13 cellular contexts compared by ENCODE assay signal in the genomic region with DNA sequence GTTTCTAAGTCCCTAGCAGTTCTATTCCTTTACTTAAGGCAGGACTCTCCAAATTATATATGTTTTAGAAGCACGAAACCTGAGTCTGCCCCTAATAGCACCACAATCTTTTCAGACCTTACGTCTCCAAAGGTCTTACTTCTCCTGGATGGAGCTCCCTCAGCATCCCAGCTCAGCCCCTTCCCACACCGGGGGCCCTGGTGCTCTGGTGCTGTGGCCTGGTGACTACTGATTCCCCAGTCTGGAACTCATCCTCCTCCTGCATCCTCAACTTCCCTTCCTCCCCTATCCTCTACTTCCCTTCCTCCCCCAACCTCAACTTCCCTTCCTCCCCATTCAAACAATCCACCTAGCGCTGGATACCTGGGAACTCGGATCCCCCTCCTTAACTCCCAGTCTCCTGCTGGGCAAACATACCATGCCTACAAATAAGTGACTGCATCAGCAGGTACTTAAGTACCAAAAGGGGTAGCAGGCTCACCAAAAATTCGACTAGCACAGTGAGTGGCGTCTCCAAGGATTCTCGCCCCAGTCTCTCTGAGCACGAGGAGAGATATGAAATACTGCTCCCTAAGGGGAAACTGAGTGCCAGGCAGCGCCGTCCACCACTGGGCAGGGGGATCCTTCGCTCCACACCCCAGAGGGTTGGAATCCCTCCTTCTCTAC. TPM values are rescaled to one million over a fixed set of nuclear protein-coding genes. Genes with fewer than 3 reads are reported as not detected.
A peak's percentile ranks its signal among the peaks of the same experiment; 100 is the strongest.
DNase-seq lines count a peak whose midpoint lies in the region; ATAC-seq and TF ChIP-seq lines count a peak whose summit lies in the region.
"Had no signal": no experiment of that assay in that cellular context is flagged by ENCODE, and none has a peak within 500 bp of the region (broad histone marks: within the 10 kb centered on the region; RNA-seq: fewer than 3 reads in every experiment).

No MANE protein-coding gene starts in this region.

- H3K4me3 ChIP-seq in left ventricle myocardium inferior (peak overlapping the region; percentile 56), aorta (ENCODE audit: low read length in 2 of 2) (peak overlapping the region; percentile 72 to 75), ovary (no peak overlapping the region)
- no peak overlapping the region for H3K4me3 ChIP-seq in naive thymus-derived CD4-positive, alpha-beta T cell (ENCODE audit: low read length)

- H3K9me3 Mint-ChIP-seq in central memory CD8-positive, alpha-beta T cell = no peaks in the 10 kb centered on the region
- H3K9me3 Mint-ChIP-seq in naive thymus-derived CD4-positive, alpha-beta T cell = no peaks in the 10 kb centered on the region

- POLR2A ChIA-PET in naive thymus-derived CD4-positive, alpha-beta T cell (lab: Charles Lee) = no interaction called here

- H3K27ac ChIP-seq in left ventricle myocardium inferior (replicated peaks) (no peak overlapping the region), aorta (ENCODE audit: low read depth in 1 of 2, low read length in 2 of 2) (peak overlapping the region in 1 of 2 donors; percentile 52), ovary (no peak overlapping the region)
- H3K27ac ChIP-seq in naive thymus-derived CD4-positive, alpha-beta T cell (ENCODE audit: low read depth, low read length) = no peak overlapping the region
- H3K27ac ChIP-seq: spleen had no signal

- no peak for TF ChIP-seq POLR2A in ovary (IDR thresholded peaks at IDR 0.05)

- peaks cover 87% of the 10 kb centered on the region for H3K27me3 ChIP-seq in left ventricle myocardium inferior (ENCODE audit: low read depth)
- no peaks in the 10 kb centered on the region for H3K27me3 ChIP-seq in naive thymus-derived CD4-positive, alpha-beta T cell (ENCODE audit: control insufficient read depth in 2 of 2, insufficient read depth in 2 of 2, low read length in 2 of 2)
- H3K27me3 ChIP-seq in aorta (ENCODE audit: control insufficient read depth in 1 of 2, insufficient read depth in 2 of 2, low read length in 1 of 2) = no peaks in the 10 kb centered on the region
- H3K27me3 ChIP-seq in ovary = no peaks in the 10 kb centered on the region

- H3K4me1 Mint-ChIP-seq in central memory CD8-positive, alpha-beta T cell = no peaks in the 10 kb centered on the region
- peaks cover 0 to 7% (median 5%) of the 10 kb centered on the region in 7 donors for H3K4me1 Mint-ChIP-seq in naive thymus-derived CD4-positive, alpha-beta T cell

- ATAC-seq in Right ventricle myocardium inferior = no peak
- no peak for ATAC-seq in central memory CD8-positive, alpha-beta T cell (replicated peaks; ENCODE audit: extremely low read depth, poor library complexity, severe bottlenecking)
- no peak for ATAC-seq in naive thymus-derived CD4-positive, alpha-beta T cell
- ATAC-seq in aorta (ENCODE audit: low FRiP score) = no peak
- ATAC-seq: HCT116 had no signal

- DNase-seq in left ventricle myocardium inferior (no peak), Right ventricle myocardium inferior (ENCODE audit: missing footprints) (no peak), aorta (no peak), DMS153 (lab: John Stamatoyannopoulos, UW) (no peak), ovary (no peak), LoVo (ENCODE audit: low spot score) (no peak)
- DNase-seq in central memory CD8-positive, alpha-beta T cell (ENCODE audit: low spot score in 2 of 2) = no peak
- DNase-seq in naive thymus-derived CD4-positive, alpha-beta T cell = no peak
- DNase-seq: activated CD8-positive, alpha-beta memory T cell treated with anti-CD3 and anti-CD28 coated beads, Interleukin-2, amount 50 U/mL, for 4 hours; effector CD8-positive, alpha-beta T cell; left cardiac atrium; spleen had no signal

- H3K4me3 Mint-ChIP-seq in central memory CD8-positive, alpha-beta T cell = peak overlapping the region; percentile 60
- H3K4me3 Mint-ChIP-seq in naive thymus-derived CD4-positive, alpha-beta T cell = peak overlapping the region in 9 of 10 donors; percentile 4 to 78 (median 32)

- H3K36me3 ChIP-seq in left ventricle myocardium inferior = no peaks in the 10 kb centered on the region
- H3K36me3 ChIP-seq in naive thymus-derived CD4-positive, alpha-beta T cell (ENCODE audit: control insufficient read depth in 2 of 3, insufficient read depth in 3 of 3, low read length in 3 of 3) = no peaks in the 10 kb centered on the region
- H3K36me3 ChIP-seq in aorta (ENCODE audit: control insufficient read depth in 1 of 2, insufficient read depth in 2 of 2, low read length in 1 of 2) = no peaks in the 10 kb centered on the region
- no peaks in the 10 kb centered on the region for H3K36me3 ChIP-seq in ovary
- H3K36me3 ChIP-seq: spleen had no signal

- TF ChIP-seq CTCF in left ventricle myocardium inferior (IDR thresholded peaks at IDR 0.05; ENCODE audit: borderline replicate concordance) = no peak
- no peak for TF ChIP-seq CTCF in ovary (IDR thresholded peaks at IDR 0.05)

- no peaks in the 10 kb centered on the region for H3K36me3 Mint-ChIP-seq in central memory CD8-positive, alpha-beta T cell (ENCODE audit: insufficient read depth)
- no peaks in the 10 kb centered on the region for H3K36me3 Mint-ChIP-seq in naive thymus-derived CD4-positive, alpha-beta T cell

- H3K27me3 Mint-ChIP-seq in central memory CD8-positive, alpha-beta T cell = peaks cover 93% of the 10 kb centered on the region
- peaks cover 39 to 58% (median 45%) of the 10 kb centered on the region in 5 donors for H3K27me3 Mint-ChIP-seq in naive thymus-derived CD4-positive, alpha-beta T cell

- H3K4me1 ChIP-seq in left ventricle myocardium inferior (peaks cover 4% of the 10 kb centered on the region), aorta (ENCODE audit: control insufficient read depth in 1 of 2, insufficient read depth in 2 of 2, low read length in 2 of 2) (peaks cover 0 to 4% of the 10 kb centered on the region in 2 donors), ovary (ENCODE audit: insufficient read depth) (no peaks in the 10 kb centered on the region)
- H3K4me1 ChIP-seq in naive thymus-derived CD4-positive, alpha-beta T cell (ENCODE audit: control insufficient read depth in 2 of 2, insufficient read depth in 2 of 2, low read length in 2 of 2) = no peaks in the 10 kb centered on the region

- intact Hi-C loops in left ventricle myocardium inferior (cut with micrococcal nuclease) (no loop called here), Right ventricle myocardium inferior (cut with DNase I) (no loop called here), aorta (cut with DNase I) (loop anchor here (5.0 to 10.0 kb wide), 3 partner anchors 56 to 519 kb away; a partner anchor contains a TSS), ovary (cut with DNase I) (no loop called here)
- intact Hi-C loops in naive thymus-derived CD4-positive, alpha-beta T cell (cut with micrococcal nuclease) = no loop called here

- no peak overlapping the region for H3K27ac Mint-ChIP-seq in central memory CD8-positive, alpha-beta T cell (ENCODE audit: low read depth)
- H3K27ac Mint-ChIP-seq in naive thymus-derived CD4-positive, alpha-beta T cell = no peak overlapping the region

- CTCF ChIA-PET in naive thymus-derived CD4-positive, alpha-beta T cell (lab: Charles Lee) = no interaction called here

- H3K9me3 ChIP-seq in left ventricle myocardium inferior (replicated peaks) (no peaks in the 10 kb centered on the region), aorta (ENCODE audit: control insufficient read depth, low read length) (no peaks in the 10 kb centered on the region), ovary (no peaks in the 10 kb centered on the region)
- no peaks in the 10 kb centered on the region for H3K9me3 ChIP-seq in naive thymus-derived CD4-positive, alpha-beta T cell (ENCODE audit: control insufficient read depth in 2 of 3, low read length in 3 of 3)
- H3K9me3 ChIP-seq: spleen had no signal

- WGBS in aorta, 2 donors = 32 to 33% methylated on average over 12 of the region's 12 CpGs
- 28 to 39% (median 31%) methylated on average over 12 of the region's 12 CpGs for WGBS in ovary, 3 donors

- TF ChIP-seq EP300 in ovary (IDR thresholded peaks at IDR 0.05) = no peak

RNA-seq across cellular contexts. Expression of a gene that starts 0.8 kb away (rescaled TPM):
- total RNA-seq in left ventricle myocardium inferior (not detected), Right ventricle myocardium inferior (not detected), aorta (10 to 100 TPM in 1 of 2 donors, 1 to 10 TPM in 1; 5.9 to 27.8 TPM), ovary (under 1 TPM in 2 of 7 donors, not detected in 5; 0.31 to 0.42 TPM)
- not detected for total RNA-seq in naive thymus-derived CD4-positive, alpha-beta T cell
- not detected for polyA plus RNA-seq in naive thymus-derived CD4-positive, alpha-beta T cell
- polyA plus RNA-seq in aorta (1 to 10 TPM in 1 of 2 donors, under 1 TPM in 1; 0.72 to 2.0 TPM), ovary (under 1 TPM in 1 of 2 donors, not detected in 1; 0.28 TPM)
- total RNA-seq: spleen had no signal
- polyA plus RNA-seq: spleen had no signal

RNA-seq across cellular contexts. Expression of a gene that starts 30.9 kb away (rescaled TPM):
- total RNA-seq in left ventricle myocardium inferior = 21.6 TPM
- total RNA-seq in Right ventricle myocardium inferior = 18.4 TPM
- total RNA-seq in naive thymus-derived CD4-positive, alpha-beta T cell = 10 to 100 TPM in 1 of 5 experiments, 1 to 10 TPM in 4; 1.9 to 13.4 (median 3.8) TPM
- 10 to 100 TPM in 1 of 2 donors, 1 to 10 TPM in 1; 6.5 to 10.7 TPM for polyA plus RNA-seq in naive thymus-derived CD4-positive, alpha-beta T cell
- total RNA-seq in aorta = 100 to 1,000 TPM; 141 to 336 TPM
- 10 to 100 TPM; 38.1 to 76.5 TPM for polyA plus RNA-seq in aorta
- 10 to 100 TPM in 6 of 7 donors, 1 to 10 TPM in 1; 7.9 to 47.2 (median 24.3) TPM for total RNA-seq in ovary
- 10 to 100 TPM; 11.8 to 45.4 TPM for polyA plus RNA-seq in ovary

Comparison
In these comparisons a context has a peak if more than half of its experiments do, and no peak if none do; other contexts are left out.
1. H3K4me3 ChIP-seq: peak in left ventricle myocardium inferior (single experiment) and aorta (2 of 2); none in naive thymus-derived CD4-positive, alpha-beta T cell (single experiment) and ovary (single experiment).
2. intact Hi-C loops: an anchor here in aorta (5.0 to 10.0 kb wide); none called in left ventricle myocardium inferior, Right ventricle myocardium inferior, naive thymus-derived CD4-positive, alpha-beta T cell and ovary.